In genomic region chr6:26126394-26127221, GRCh38 we compare ENCODE assay signal across 8 cellular contexts. TPM values are rescaled to one million over a fixed set of nuclear protein-coding genes. Genes with fewer than 3 reads are reported as not detected.
A peak's percentile ranks its signal among the peaks of the same experiment; 100 is the strongest.
DNase-seq lines count a peak whose midpoint lies in the region; ATAC-seq, FAIRE-seq and TF ChIP-seq lines count a peak whose summit lies in the region.

No MANE protein-coding gene starts in this region.

- H3K4me3 ChIP-seq in gastroesophageal sphincter, result peak overlapping the region; percentile 79 to 92
- peak overlapping the region; percentile 69 to 84 for H3K4me3 ChIP-seq in small intestine (ENCODE audit: low read depth in 1 of 2, low read length in 2 of 2)

- H3K9me3 ChIP-seq in gastroesophageal sphincter, result no peaks in the 10 kb centered on the region
- no peaks in the 10 kb centered on the region for H3K9me3 ChIP-seq in small intestine (ENCODE audit: control insufficient read depth, low read depth)

- no peaks in the 10 kb centered on the region for H3K9me3 Mint-ChIP-seq in T-cell

- no peak for FAIRE-seq in small intestine (lab: Jason Lieb, UNC)

- DNase-seq in DMS 273 (lab: John Stamatoyannopoulos, UW; ENCODE audit: unreplicated experiment) (peak; percentile 78), DMS 273 treated with DMSO at 0.1 percent for 48 hours (lab: John Stamatoyannopoulos, UW) (no peak), T-cell (no peak), small intestine (peak; percentile 40), NCI-H345 (lab: John Stamatoyannopoulos, UW) (no peak)

- H3K27ac ChIP-seq in gastroesophageal sphincter, result peak overlapping the region; percentile 93 to 99 (median 98)
- peak overlapping the region; percentile 97 for H3K27ac ChIP-seq in small intestine (ENCODE audit: low read depth in 1 of 2, low read length in 1 of 2)

- no peak for TF ChIP-seq POLR2A in gastroesophageal sphincter (IDR thresholded peaks at IDR 0.05)

- CTCF ChIA-PET in T-cell (lab: Charles Lee), result interaction anchor here in 1 of 2 donors (0.6 to 2.2 kb wide), 7 partner anchors 22 to 125 kb away, joined by 3 to 8 read pairs (median 4); a partner anchor contains a TSS

- ATAC-seq in T-cell (replicated peaks in 1 of 4) (no peak), gastroesophageal sphincter (no peak), GM18498 (IDR thresholded peaks at IDR 0.05; ENCODE audit: unreplicated experiment) (no peak), GM21723 (IDR thresholded peaks at IDR 0.05; ENCODE audit: unreplicated experiment) (no peak)

- TF ChIP-seq EP300 in gastroesophageal sphincter (IDR thresholded peaks at IDR 0.05), result no peak

- peaks cover 43% of the 10 kb centered on the region for H3K36me3 Mint-ChIP-seq in T-cell

- peak overlapping the region; percentile 99 for H3K27ac Mint-ChIP-seq in T-cell

- H3K36me3 ChIP-seq in gastroesophageal sphincter, result peaks cover 0 to 32% of the 10 kb centered on the region in 2 donors
- peaks cover 3 to 9% of the 10 kb centered on the region in 2 donors for H3K36me3 ChIP-seq in small intestine (ENCODE audit: control insufficient read depth in 2 of 2, insufficient read depth in 2 of 2, low read length in 2 of 2)

- H3K4me1 ChIP-seq in gastroesophageal sphincter (peaks cover 0 to 58% (median 16%) of the 10 kb centered on the region in 3 donors), small intestine (ENCODE audit: control insufficient read depth in 2 of 2, insufficient read depth in 1 of 2, low read depth in 1 of 2, low read length in 1 of 2) (peaks cover 4 to 5% of the 10 kb centered on the region in 2 donors)

- H3K27me3 ChIP-seq in gastroesophageal sphincter (no peaks in the 10 kb centered on the region), small intestine (ENCODE audit: control insufficient read depth in 2 of 2, insufficient read depth in 2 of 2, low read length in 2 of 2) (no peaks in the 10 kb centered on the region)

- peak overlapping the region; percentile 99 to 100 (median 99) for H3K4me3 Mint-ChIP-seq in T-cell

- POLR2A ChIA-PET in T-cell (lab: Charles Lee), result interaction anchor here (0.6 to 6.7 kb wide), 23 partner anchors 23 to 1023 kb away, joined by 3 to 560 read pairs (median 5); a partner anchor contains a TSS

- H3K27me3 Mint-ChIP-seq in T-cell, result no peaks in the 10 kb centered on the region

- WGBS in gastroesophageal sphincter (ENCODE audit: low coverage in 1 of 2), 2 donors, result 5 to 7% methylated on average over 6 to 7 of the region's 8 CpGs
- 2 to 4% (median 3%) methylated on average over 8 of the region's 8 CpGs for WGBS in small intestine, 3 donors

- peaks cover 50 to 64% (median 53%) of the 10 kb centered on the region in 3 donors for H3K4me1 Mint-ChIP-seq in T-cell

- no peak for TF ChIP-seq CTCF in gastroesophageal sphincter (IDR thresholded peaks at IDR 0.05)

RNA-seq across cellular contexts. Expression of gene HFE, which starts 39.4 kb away (rescaled TPM):
- total RNA-seq in T-cell, result 1 to 10 TPM; 1.0 to 2.4 (median 1.8) TPM
- total RNA-seq in gastroesophageal sphincter, result 10 to 100 TPM in 1 of 4 donors, 1 to 10 TPM in 3; 3.7 to 11.4 (median 8.3) TPM
- polyA plus RNA-seq in small intestine, result 1 to 10 TPM in 2 of 3 donors, under 1 TPM in 1; 0.67 to 7.3 (median 2.4) TPM

Comparison
In these comparisons a context has a peak if more than half of its experiments do, and no peak if none do; other contexts are left out.
1. DNase-seq: peak in DMS 273 (single experiment) and small intestine (single experiment); none in DMS 273 treated with DMSO at 0.1 percent for 48 hours (single experiment), T-cell (0 of 34) and NCI-H345 (single experiment).